Comparison of ENCODE assay signal across 21 cellular contexts in genomic region chr9:26053954-26054353, GRCh38.
A peak's percentile ranks its signal among the peaks of the same experiment; 100 is the strongest.
DNase-seq lines count a peak whose midpoint lies in the region; ATAC-seq, FAIRE-seq and TF ChIP-seq lines count a peak whose summit lies in the region.
"Had no signal": no experiment of that assay in that cellular context is flagged by ENCODE, and none has a peak within 500 bp of the region (broad histone marks: within the 10 kb centered on the region; RNA-seq: fewer than 3 reads in every experiment).

No MANE protein-coding gene starts in this region.

- no peaks in the 10 kb centered on the region for H3K79me1 ChIP-seq in trophoblast cell (ENCODE audit: low read length)

- H4K91ac ChIP-seq in trophoblast cell (ENCODE audit: low read depth, low read length): no peak overlapping the region

- peaks cover 9% of the 10 kb centered on the region for H3K4me1 ChIP-seq in astrocyte (ENCODE audit: insufficient read depth, low read length)
- H3K4me1 ChIP-seq in trophoblast cell (ENCODE audit: control insufficient read depth in 1 of 2, insufficient read depth in 2 of 2, low read length in 2 of 2): no peaks in the 10 kb centered on the region
- H3K4me1 ChIP-seq in aorta (ENCODE audit: control insufficient read depth in 1 of 2, insufficient read depth in 2 of 2, low read length in 2 of 2): no peaks in the 10 kb centered on the region
- H3K4me1 ChIP-seq: BLaER1, Caco-2 had no signal

- ATAC-seq in left lobe of liver: no peak
- no peak for ATAC-seq in aorta (ENCODE audit: low FRiP score)
- ATAC-seq: CD8-positive, alpha-beta T cell; HCT116 had no signal

- no peaks in the 10 kb centered on the region for H3K9me3 ChIP-seq in astrocyte (ENCODE audit: insufficient read depth, low read depth, low read length)
- H3K9me3 ChIP-seq in trophoblast cell (ENCODE audit: insufficient read depth, low read depth, low read length): no peaks in the 10 kb centered on the region
- no peaks in the 10 kb centered on the region for H3K9me3 ChIP-seq in aorta (ENCODE audit: control insufficient read depth, low read length)
- H3K9me3 ChIP-seq: BLaER1, Caco-2 had no signal

- no peak overlapping the region for H4K12ac ChIP-seq in trophoblast cell (ENCODE audit: low read depth, low read length)

- H2BK5ac ChIP-seq in trophoblast cell (ENCODE audit: low read depth, low read length, poor library complexity): no peak overlapping the region

- no peak overlapping the region for H4K8ac ChIP-seq in trophoblast cell (ENCODE audit: low read depth, low read length)

- H2BK120ac ChIP-seq in trophoblast cell (ENCODE audit: insufficient read depth, low read length, poor library complexity): no peak overlapping the region

- H3K27ac ChIP-seq in astrocyte (ENCODE audit: low read depth, low read length) (no peak overlapping the region), trophoblast cell (ENCODE audit: low read depth, low read length) (no peak overlapping the region), aorta (ENCODE audit: low read depth in 1 of 2, low read length in 2 of 2) (no peak overlapping the region)
- H3K27ac ChIP-seq: BLaER1, C4-2B, GM23248 had no signal

- no CpG with 5 or more reads among the region's 3 CpGs for WGBS in trophoblast cell (ENCODE audit: extremely low coverage, insufficient coverage, insufficient read length)
- WGBS in aorta, 2 donors: 65 to 72% methylated on average over 3 of the region's 3 CpGs

- no peaks in the 10 kb centered on the region for H3K9me3 Mint-ChIP-seq in astrocyte (ENCODE audit: unreplicated experiment)
- H3K9me3 Mint-ChIP-seq: H9 had no signal

- no peak overlapping the region for H2AFZ ChIP-seq in astrocyte (ENCODE audit: low read depth, low read length)
- H2AFZ ChIP-seq in trophoblast cell (ENCODE audit: insufficient read depth, low read length, poor library complexity): no peak overlapping the region
- H2AFZ ChIP-seq: GM23248 had no signal

- no peak overlapping the region for H2BK12ac ChIP-seq in trophoblast cell (ENCODE audit: low read length)

- no peak overlapping the region for H3K4me3 ChIP-seq in astrocyte (ENCODE audit: insufficient read depth, low read depth, low read length)
- no peak overlapping the region for H3K4me3 ChIP-seq in trophoblast cell (ENCODE audit: low read depth, low read length)
- H3K4me3 ChIP-seq in aorta (ENCODE audit: low read length in 2 of 2): no peak overlapping the region
- H3K4me3 ChIP-seq: BLaER1, GM23248 had no signal

- H3K23ac ChIP-seq in trophoblast cell (ENCODE audit: low read length): no peak overlapping the region

- TF ChIP-seq CTCF in astrocyte (IDR thresholded peaks at IDR 0.05; ENCODE audit: insufficient read depth, low read depth, low read length) (no peak), GM20000 (IDR thresholded peaks at IDR 0.05; ENCODE audit: extremely low read depth, missing control alignments) (no peak)

- H3K36me3 Mint-ChIP-seq in astrocyte (ENCODE audit: low read depth, unreplicated experiment): no peaks in the 10 kb centered on the region
- H3K36me3 Mint-ChIP-seq: CD4-positive, CD25-positive, alpha-beta regulatory T cell; CD8-positive, alpha-beta T cell had no signal

- no peaks in the 10 kb centered on the region for H3K27me3 Mint-ChIP-seq in astrocyte (ENCODE audit: low read depth, unreplicated experiment)
- H3K27me3 Mint-ChIP-seq: B cell; CD4-positive, CD25-positive, alpha-beta regulatory T cell had no signal

- H3K4ac ChIP-seq in trophoblast cell (ENCODE audit: low read depth, low read length): no peak overlapping the region

- peaks cover 41% of the 10 kb centered on the region for H3K4me1 Mint-ChIP-seq in astrocyte (ENCODE audit: low read depth, unreplicated experiment)
- H3K4me1 Mint-ChIP-seq: B cell; CD4-positive, CD25-positive, alpha-beta regulatory T cell had no signal

- H3K36me3 ChIP-seq in astrocyte (ENCODE audit: insufficient read depth, low read length): no peaks in the 10 kb centered on the region
- no peaks in the 10 kb centered on the region for H3K36me3 ChIP-seq in trophoblast cell (ENCODE audit: control insufficient read depth in 1 of 2, insufficient read depth in 2 of 2, low read length in 2 of 2)
- no peaks in the 10 kb centered on the region for H3K36me3 ChIP-seq in aorta (ENCODE audit: control insufficient read depth in 1 of 2, insufficient read depth in 2 of 2, low read length in 1 of 2)
- H3K36me3 ChIP-seq: BLaER1 had no signal

- no peak overlapping the region for H3K4me2 ChIP-seq in astrocyte (ENCODE audit: low read length)
- no peak overlapping the region for H3K4me2 ChIP-seq in trophoblast cell (ENCODE audit: low read length)
- H3K4me2 ChIP-seq: BLaER1 had no signal

- DNase-seq in M059J (ENCODE audit: low read depth) (peak; percentile 33), astrocyte (ENCODE audit: low read depth) (no peak), trophoblast cell (peak; percentile 6 to 44), left lobe of liver (ENCODE audit: low spot score) (no peak), GM20000 (ENCODE audit: low spot score) (no peak), aorta (no peak)
- DNase-seq: Caco-2; CD4-positive, CD25-positive, alpha-beta regulatory T cell; CD8-positive, alpha-beta T cell; DMS153; DND-41; GM23248; H9 had no signal

- no peak overlapping the region for H3K9ac ChIP-seq in astrocyte (ENCODE audit: low read length)
- no peak overlapping the region for H3K9ac ChIP-seq in trophoblast cell (ENCODE audit: low read length)
- H3K9ac ChIP-seq: BLaER1, GM23248 had no signal

- no peaks in the 10 kb centered on the region for H4K20me1 ChIP-seq in astrocyte (ENCODE audit: insufficient read depth, low read length)
- H4K20me1 ChIP-seq: BLaER1 had no signal

- no peak overlapping the region for H2AK5ac ChIP-seq in trophoblast cell (ENCODE audit: low read length)

- H3K27me3 ChIP-seq in astrocyte (ENCODE audit: insufficient read depth, low read length): no peaks in the 10 kb centered on the region
- H3K27me3 ChIP-seq in trophoblast cell (ENCODE audit: insufficient read depth, low read length): no peaks in the 10 kb centered on the region
- H3K27me3 ChIP-seq in aorta (ENCODE audit: control insufficient read depth in 1 of 2, insufficient read depth in 2 of 2, low read length in 1 of 2): no peaks in the 10 kb centered on the region
- H3K27me3 ChIP-seq: BLaER1 had no signal

- no peak overlapping the region for H3K18ac ChIP-seq in trophoblast cell (ENCODE audit: low read length)

- H3K14ac ChIP-seq in trophoblast cell (ENCODE audit: low read length): no peak overlapping the region

- H3K79me2 ChIP-seq in astrocyte (ENCODE audit: insufficient read depth, low read length) (no peaks in the 10 kb centered on the region), trophoblast cell (ENCODE audit: control insufficient read depth, insufficient read depth, low read length, poor library complexity) (no peaks in the 10 kb centered on the region)

- intact Hi-C loops in aorta (cut with DNase I): no loop called here

- no peak for FAIRE-seq in astrocyte (lab: Jason Lieb, UNC)
- FAIRE-seq: A204.1, G401.6, GM12892, H1 had no signal

- H3K27ac Mint-ChIP-seq in astrocyte (ENCODE audit: unreplicated experiment): peak overlapping the region; percentile 91
- H3K27ac Mint-ChIP-seq: B cell; CD4-positive, CD25-positive, alpha-beta regulatory T cell; CD8-positive, alpha-beta T cell; H9 had no signal

- H3K4me3 Mint-ChIP-seq in astrocyte (ENCODE audit: unreplicated experiment): no peak overlapping the region
- H3K4me3 Mint-ChIP-seq: B cell; CD4-positive, CD25-positive, alpha-beta regulatory T cell; CD8-positive, alpha-beta T cell; H9 had no signal

Comparison
In these comparisons a context has a peak if more than half of its experiments do, and no peak if none do; other contexts are left out.
1. DNase-seq: peak in M059J (single experiment) and trophoblast cell (2 of 2); none in astrocyte (single experiment), left lobe of liver (single experiment), GM20000 (single experiment) and aorta (0 of 2).